ENCODE assay signal across 21 cellular contexts in the genomic region with DNA sequence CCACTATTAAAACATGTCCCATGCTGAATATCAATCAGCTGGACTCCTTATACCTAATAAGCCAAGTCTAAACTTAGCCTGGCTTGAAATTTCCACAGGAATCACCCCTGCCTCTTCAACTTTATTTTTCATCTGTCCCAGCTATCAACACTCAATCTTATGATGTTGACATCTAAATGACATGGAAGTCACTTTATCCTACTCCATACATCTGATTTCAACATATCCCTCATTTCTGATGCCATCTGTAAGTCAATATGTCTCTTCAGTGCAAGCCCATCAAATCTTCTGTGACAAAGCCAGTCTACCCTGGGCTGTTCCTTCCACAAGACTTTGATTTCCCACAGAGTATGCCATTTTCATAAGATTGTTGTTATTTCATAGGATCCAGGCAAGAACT.
"Had no signal": no experiment of that assay in that cellular context is flagged by ENCODE, and none has a peak within 500 bp of the region (broad histone marks: within the 10 kb centered on the region; RNA-seq: fewer than 3 reads in every experiment).

No MANE protein-coding gene starts in this region.

- ATAC-seq: effector memory CD8-positive, alpha-beta T cell; foreskin keratinocyte; gastroesophageal sphincter; heart right ventricle; left cardiac atrium; left lung; left ventricle myocardium superior; lower lobe of right lung; mucosa of descending colon had no signal

- H3K9me3 Mint-ChIP-seq: dendritic cell treated with granulocyte-macrophage colony-stimulating factor and Interleukin-4, amounts not matched to agents 40 ng/mL and 50 ng/mL, for 4 days; endodermal cell; mesothelial cell of epicardium had no signal

- H3K4me1 Mint-ChIP-seq: naive B cell had no signal

- H3K27me3 Mint-ChIP-seq: effector memory CD8-positive, alpha-beta T cell; naive B cell had no signal

- H3K4me3 Mint-ChIP-seq: dendritic cell treated with granulocyte-macrophage colony-stimulating factor and Interleukin-4, amounts not matched to agents 40 ng/mL and 50 ng/mL, for 4 days; effector memory CD8-positive, alpha-beta T cell; endodermal cell; mesothelial cell of epicardium; naive B cell had no signal

- H3K27ac Mint-ChIP-seq: dendritic cell treated with granulocyte-macrophage colony-stimulating factor and Interleukin-4, amounts not matched to agents 40 ng/mL and 50 ng/mL, for 4 days; effector memory CD8-positive, alpha-beta T cell; endodermal cell; mesothelial cell of epicardium; naive B cell had no signal

- H3K9me3 ChIP-seq: colonic mucosa, esophagus muscularis mucosa, gastroesophageal sphincter, heart right ventricle, left lung, lower lobe of right lung, mucosa of descending colon had no signal

- H3K4me3 ChIP-seq: colonic mucosa, esophagus muscularis mucosa, gastroesophageal sphincter, heart right ventricle, left lung, lower lobe of right lung, mucosa of descending colon had no signal

- H3K36me3 ChIP-seq: colonic mucosa, esophagus muscularis mucosa, gastroesophageal sphincter, heart right ventricle, left lung, lower lobe of right lung had no signal

- H3K27ac ChIP-seq: colonic mucosa, esophagus muscularis mucosa, foreskin keratinocyte, gastroesophageal sphincter, heart right ventricle, left lung, lower lobe of right lung had no signal

- H3K27me3 ChIP-seq: colonic mucosa, esophagus muscularis mucosa, foreskin keratinocyte, gastroesophageal sphincter, heart right ventricle, left lung had no signal

- H3K4me1 ChIP-seq: colonic mucosa, left lung, lower lobe of right lung had no signal

- DNase-seq: colonic mucosa; cortex of kidney; effector CD8-positive, alpha-beta T cell; effector memory CD8-positive, alpha-beta T cell; endodermal cell; foreskin keratinocyte; head of caudate nucleus; heart right ventricle; hippocampal formation; left cardiac atrium; left lung; left ventricle myocardium superior; lower lobe of right lung; mesenchymal stem cell; mucosa of descending colon; naive B cell had no signal

- H3K36me3 Mint-ChIP-seq: mesothelial cell of epicardium, naive B cell had no signal

- FAIRE-seq: keratinocyte had no signal
